In genomic region chr5:6736106-6736505, GRCh38 we compare ENCODE assay signal across 13 cellular contexts. TPM values are rescaled to one million over a fixed set of nuclear protein-coding genes. Genes with fewer than 3 reads are reported as not detected.
DNase-seq lines count a peak whose midpoint lies in the region; ATAC-seq and TF ChIP-seq lines count a peak whose summit lies in the region.
"Had no signal": no experiment of that assay in that cellular context is flagged by ENCODE, and none has a peak within 500 bp of the region (broad histone marks: within the 10 kb centered on the region; RNA-seq: fewer than 3 reads in every experiment).

No MANE protein-coding gene starts in this region.

- no peak overlapping the region for H3K4me3 Mint-ChIP-seq in T-helper 1 cell treated with Interleukin-12 subunit alpha and Interleukin-12 subunit beta and Interleukin-4 antibody, amounts not matched to agents 30 μg/mL and 1 μg/mL, for 36 hours
- H3K4me3 Mint-ChIP-seq in HFFc6 (no peak overlapping the region), memory B cell (no peak overlapping the region)

- TF ChIP-seq CTCF in HFFc6 (IDR thresholded peaks at IDR 0.05): no peak

- DNase-seq in T-helper 1 cell: no peak
- DNase-seq in HFFc6: no peak
- peak; percentile 48 for DNase-seq in activated CD8-positive, alpha-beta memory T cell treated with anti-CD3 and anti-CD28 coated beads, Interleukin-2, amount 50 U/mL, for 48 hours
- no peak for DNase-seq in memory B cell (ENCODE audit: low spot score in 2 of 2)
- no peak for DNase-seq in iPS-NIHi7 (ENCODE audit: extremely low spot score)
- no peak for DNase-seq in HPDE6-E6E7 (ENCODE audit: extremely low spot score)
- DNase-seq: 8988T; amniotic stem cell; NK-92 treated with Interleukin-12 subunit alpha and Interleukin-12 subunit beta, amount 100 ng/mL, for 24 hours; SHP77 had no signal

- H3K4me1 Mint-ChIP-seq in T-helper 1 cell treated with Interleukin-12 subunit alpha and Interleukin-12 subunit beta and Interleukin-4 antibody, amounts not matched to agents 30 μg/mL and 1 μg/mL, for 36 hours (ENCODE audit: low read depth): peaks cover 47% of the 10 kb centered on the region
- H3K4me1 Mint-ChIP-seq in HFFc6 (ENCODE audit: low read depth) (peaks cover 59% of the 10 kb centered on the region), memory B cell (peaks cover 38% of the 10 kb centered on the region)

- no peaks in the 10 kb centered on the region for H3K27me3 Mint-ChIP-seq in T-helper 1 cell treated with Interleukin-12 subunit alpha and Interleukin-12 subunit beta and Interleukin-4 antibody, amounts not matched to agents 30 μg/mL and 1 μg/mL, for 36 hours (ENCODE audit: low read depth)
- H3K27me3 Mint-ChIP-seq in HFFc6 (ENCODE audit: insufficient read depth) (no peaks in the 10 kb centered on the region), memory B cell (no peaks in the 10 kb centered on the region)

- no peak for ATAC-seq in memory B cell (ENCODE audit: low read depth)
- ATAC-seq in GM18873 (IDR thresholded peaks at IDR 0.05; ENCODE audit: low FRiP score, unreplicated experiment): no peak
- ATAC-seq: HCT116 had no signal

- peak overlapping the region; percentile 91 for H3K27ac Mint-ChIP-seq in T-helper 1 cell treated with Interleukin-12 subunit alpha and Interleukin-12 subunit beta and Interleukin-4 antibody, amounts not matched to agents 30 μg/mL and 1 μg/mL, for 36 hours
- H3K27ac Mint-ChIP-seq in HFFc6 (0 out of 2 replicates have a peak overlapping the region, but pooled peaks have one; percentile 54), memory B cell (peak overlapping the region; percentile 100)

- no peaks in the 10 kb centered on the region for H3K9me3 Mint-ChIP-seq in T-helper 1 cell treated with Interleukin-12 subunit alpha and Interleukin-12 subunit beta and Interleukin-4 antibody, amounts not matched to agents 30 μg/mL and 1 μg/mL, for 36 hours
- H3K9me3 Mint-ChIP-seq in HFFc6 (no peaks in the 10 kb centered on the region), memory B cell (no peaks in the 10 kb centered on the region)

- peaks cover 23% of the 10 kb centered on the region for H3K36me3 Mint-ChIP-seq in T-helper 1 cell treated with Interleukin-12 subunit alpha and Interleukin-12 subunit beta and Interleukin-4 antibody, amounts not matched to agents 30 μg/mL and 1 μg/mL, for 36 hours (ENCODE audit: low read depth)
- peaks cover 13% of the 10 kb centered on the region for H3K36me3 Mint-ChIP-seq in HFFc6 (ENCODE audit: low read depth)
- H3K36me3 Mint-ChIP-seq in memory B cell: peaks cover 17% of the 10 kb centered on the region

RNA-seq across cellular contexts. Expression of gene TENT4A, which starts 22.9 kb away (rescaled TPM):
- total RNA-seq in HFFc6 (2021; fragmentation: NEBNext Ultra II Directional; extraction: Animal tissue kit (Norgen Biotek cat#: 25700)): 10 to 100 TPM; 19.8 to 23.8 (median 21.7) TPM
